In the genomic region with DNA sequence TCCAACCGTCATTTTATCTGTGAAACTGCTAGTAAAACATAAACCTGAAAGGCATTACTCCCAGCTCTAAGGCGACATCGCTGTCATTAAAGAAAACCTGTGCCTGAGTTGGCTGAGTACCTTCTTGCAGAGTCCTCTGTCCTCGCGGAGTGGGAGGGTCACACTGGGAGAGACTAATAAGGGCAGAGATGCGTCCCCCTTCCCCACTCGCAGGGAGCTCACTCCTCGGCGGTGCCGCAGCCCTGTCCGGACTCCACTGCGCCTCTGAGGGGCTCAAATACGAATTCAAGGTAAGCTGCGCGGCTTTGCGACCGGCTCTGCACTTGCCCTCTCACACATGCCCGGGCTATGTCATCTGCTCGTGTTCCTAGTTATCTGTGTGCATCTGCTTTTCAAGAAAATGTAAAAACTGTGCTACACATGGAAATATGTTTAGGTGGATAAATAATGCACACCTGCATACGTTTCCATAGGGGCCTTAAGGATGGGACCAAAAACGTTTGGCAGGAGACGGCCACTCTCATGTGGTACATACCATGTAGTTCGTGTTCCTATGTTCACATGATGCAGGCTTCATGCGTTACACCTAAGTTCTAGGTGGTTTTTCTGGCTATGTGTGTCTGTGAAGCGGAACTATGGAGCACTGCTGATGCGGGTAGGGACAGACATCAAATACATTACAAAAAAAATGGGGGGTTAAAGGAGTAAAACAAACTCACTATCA, we compare ENCODE assay signal across 8 cellular contexts. TPM values are rescaled to one million over a fixed set of nuclear protein-coding genes. Genes with fewer than 3 reads are reported as not detected.
A peak's percentile ranks its signal among the peaks of the same experiment; 100 is the strongest.
DNase-seq lines count a peak whose midpoint lies in the region; ATAC-seq, FAIRE-seq and TF ChIP-seq lines count a peak whose summit lies in the region.

A gene (plus strand): TSS at position 206 of the 724 bp plus-strand sequence. CDS start 13,012 bp downstream, outside the sequence.

- POLR2A ChIA-PET in K562 (lab: Yijun Ruan, JAX), result no interaction called here

- H3K4me2 ChIP-seq in K562 (ENCODE audit: insufficient read depth, low read length), result peak within 1 kb of the TSS; percentile 22

- no peak for TF ChIP-seq CTCF in AG10803 (conservative IDR thresholded peaks at IDR 0.05; ENCODE audit: low read length)
- no peak for TF ChIP-seq CTCF in K562 (IDR thresholded peaks at IDR 0.05 in 2 of 3, conservative IDR thresholded peaks at IDR 0.05 in 1 of 3; ENCODE audit: insufficient read depth in 2 of 3, low read depth in 1 of 3, low read length in 3 of 3)
- TF ChIP-seq CTCF in kidney (IDR thresholded peaks at IDR 0.05; ENCODE audit: borderline replicate concordance, extremely low read depth, insufficient read depth), result no peak

- H3K9me1 ChIP-seq in K562 (ENCODE audit: control insufficient read depth, insufficient read depth, low read length), result no peaks in the 10 kb centered on the region

- H3K9me3 ChIP-seq in SJCRH30 (replicated peaks) (no peaks in the 10 kb centered on the region), K562 (replicated peaks; ENCODE audit: control insufficient read depth, insufficient read depth, low read depth, low read length) (no peaks in the 10 kb centered on the region), kidney (ENCODE audit: control insufficient read depth in 1 of 2, low read length in 2 of 2) (no peaks in the 10 kb centered on the region)

- H3K36me3 ChIP-seq in SJCRH30, result no peaks in the 10 kb centered on the region; the same call in none of the 2 replicates
- no peaks in the 10 kb centered on the region for H3K36me3 ChIP-seq in K562 (ENCODE audit: control insufficient read depth, insufficient read depth, low read length)
- H3K36me3 ChIP-seq in kidney (ENCODE audit: control insufficient read depth in 1 of 2, insufficient read depth in 2 of 2, low read length in 2 of 2), result no peaks in the 10 kb centered on the region

- ATAC-seq in HG03095 (IDR thresholded peaks at IDR 0.05; ENCODE audit: unreplicated experiment), result peak; percentile 50
- ATAC-seq in K562, result peak; percentile 36

- no peaks in the 10 kb centered on the region for H3K79me2 ChIP-seq in K562 (ENCODE audit: control insufficient read depth, insufficient read depth, low read length)

- H3K4me3 ChIP-seq in AG10803 (ENCODE audit: low read length) (peak within 1 kb of the TSS; percentile 54), SJCRH30 (peak within 1 kb of the TSS; percentile 69), K562 (peak within 1 kb of the TSS; percentile 32), kidney (ENCODE audit: low read length in 2 of 2) (peak within 1 kb of the TSS; percentile 70 to 93)

- H2AFZ ChIP-seq in K562 (ENCODE audit: low read depth, low read length), result peak within 1 kb of the TSS; percentile 62

- no TSS peak for BruUV-seq in K562 (replicated peaks; lab: Mats Ljungman, UMichigan)

- in situ Hi-C loops in GM18951 (cut with MboI; ENCODE audit: low sequenced_read_pairs, unreplicated experiment), result no loop called here
- in situ Hi-C loops in K562 (cut with MboI), result no loop called here

- DNase-seq in AG10803 (ENCODE audit: low read depth), result no peak
- peak; percentile 72 to 78 for DNase-seq in SJCRH30
- peak in 1 of 4 experiments; percentile 4 for DNase-seq in K562 (ENCODE audit: extremely low read depth in 1 of 4, low spot score in 3 of 4)
- peak; percentile 74 for DNase-seq in kidney
- DNase-seq in stimulated activated CD4-positive, alpha-beta T cell treated with anti-CD3 and anti-CD28 coated beads, Interleukin-4, amount 100 ng/mL, for 1 hour, result peak; percentile 25
- no peak for DNase-seq in OCI-M2 (lab: John Stamatoyannopoulos, UW; ENCODE audit: unreplicated experiment)

- H3K4me1 ChIP-seq in SJCRH30 (peaks cover 68% of the 10 kb centered on the region), K562 (replicated peaks in 1 of 2; ENCODE audit: control insufficient read depth in 2 of 2, insufficient read depth in 2 of 2, low read length in 2 of 2) (peaks cover 4 to 13% of the 10 kb centered on the region in 2 experiments; a peak in 2 of 5 replicates), kidney (ENCODE audit: control insufficient read depth in 1 of 2, insufficient read depth in 1 of 2, low read depth in 1 of 2, low read length in 2 of 2) (peaks cover 0 to 5% of the 10 kb centered on the region in 2 donors)

- CTCF ChIA-PET in K562 (lab: Yijun Ruan, JAX; ENCODE audit: low intra/inter-chr PET ratio), result no interaction called here

- H3K27me3 ChIP-seq in SJCRH30 (no peaks in the 10 kb centered on the region), K562 (ENCODE audit: control insufficient read depth in 2 of 2, insufficient read depth in 2 of 2, low read length in 2 of 2) (peaks cover 18 to 24% of the 10 kb centered on the region in 2 experiments)

- TF ChIP-seq EP300 in K562 (IDR thresholded peaks at IDR 0.05; ENCODE audit: low read length), result no peak

- TF ChIP-seq RAD21 in K562 (CRISPR knock-in tag; conservative IDR thresholded peaks at IDR 0.05 in 1 of 2, IDR thresholded peaks at IDR 0.05 in 1 of 2), result no peak

- 21% methylated on average over 26 of the region's 26 CpGs for WGBS in K562 (ENCODE audit: insufficient coverage, low coverage, missing lambda C conversion rate)

- no peaks in the 10 kb centered on the region for H4K20me1 ChIP-seq in K562 (replicated peaks; ENCODE audit: control insufficient read depth, insufficient read depth, low read length)

- H3K27ac ChIP-seq in SJCRH30 (peak within 1 kb of the TSS; percentile 82), K562 (ENCODE audit: extremely low read depth, low read depth, low read length) (no peak within 1 kb of the TSS), kidney (ENCODE audit: low read depth in 2 of 2, low read length in 2 of 2) (no peak within 1 kb of the TSS)

- H3K9ac ChIP-seq in K562 (ENCODE audit: insufficient read depth in 1 of 2, low read depth in 2 of 2, low read length in 2 of 2) (peak within 1 kb of the TSS in 1 of 2 experiments; percentile 55; a peak in 2 of 4 replicates), kidney (ENCODE audit: low read length in 2 of 2) (peak within 1 kb of the TSS; percentile 45 to 57)

- TF ChIP-seq POLR2A in GM18951 (IDR thresholded peaks at IDR 0.05; ENCODE audit: extremely low read depth, insufficient read depth, insufficient read length), result peak; percentile 91
- TF ChIP-seq POLR2A in K562 (conservative IDR thresholded peaks at IDR 0.05), result no peak

- peak; percentile 11 for FAIRE-seq in K562 (lab: Jason Lieb, UNC)
- no peak for FAIRE-seq in kidney (lab: Jason Lieb, UNC)

- intact Hi-C loops in K562 (cut with micrococcal nuclease) (loop anchor here (5.0 kb wide), 1 partner anchor 134 kb away; no protein-coding TSS in a partner anchor), kidney (cut with DNase I) (no loop called here)

TF ChIP-seq in K562, 482 proteins besides CTCF, POLR2A, EP300 and RAD21:
- TF ChIP-seq POLR2AphosphoS2 (IDR thresholded peaks at IDR 0.05; ENCODE audit: low read length) (no peak), SIN3A (IDR thresholded peaks at IDR 0.05; ENCODE audit: borderline replicate concordance in 2 of 2, control insufficient read depth in 1 of 2, low read depth in 2 of 2, low read length in 2 of 2) (no peak), XRCC4 (IDR thresholded peaks at IDR 0.05; ENCODE audit: extremely low read depth, insufficient read depth, insufficient read length) (no peak), CBX8 (IDR thresholded peaks at IDR 0.05; ENCODE audit: borderline replicate concordance, extremely low read depth, low read depth, low read length, poor library complexity, severe bottlenecking) (peak; percentile 69), CBX2 (IDR thresholded peaks at IDR 0.05; ENCODE audit: insufficient read depth, low read length, poor library complexity, severe bottlenecking) (peak; percentile 92)
- TF ChIP-seq, protein P1, sequence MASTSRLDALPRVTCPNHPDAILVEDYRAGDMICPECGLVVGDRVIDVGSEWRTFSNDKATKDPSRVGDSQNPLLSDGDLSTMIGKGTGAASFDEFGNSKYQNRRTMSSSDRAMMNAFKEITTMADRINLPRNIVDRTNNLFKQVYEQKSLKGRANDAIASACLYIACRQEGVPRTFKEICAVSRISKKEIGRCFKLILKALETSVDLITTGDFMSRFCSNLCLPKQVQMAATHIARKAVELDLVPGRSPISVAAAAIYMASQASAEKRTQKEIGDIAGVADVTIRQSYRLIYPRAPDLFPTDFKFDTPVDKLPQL (IDR thresholded peaks at IDR 0.05; ENCODE audit: extremely low read depth, insufficient read length), result no peak

RNA-seq across cellular contexts. Expression of the gene that starts here (rescaled TPM):
- total RNA-seq in SJCRH30 (2014; rRNA removed; shearing (Covaris generic)), result 6.1 and 7.3 TPM in 2 replicates
- not detected in 2 replicates for total RNA-seq in K562 (2011; cell fraction: chromatin; rRNA removed; ENCODE audit: low replicate concordance)
- total RNA-seq in K562 (2011; cell fraction: nucleolus; rRNA removed), result not detected in 2 replicates
- total RNA-seq in K562 (2011; cell fraction: nucleoplasm; rRNA removed), result not detected in 2 replicates
- not detected in 2 replicates for total RNA-seq in K562 (2014; rRNA removed)
- total RNA-seq in K562 (2014; rRNA removed; fragmentation: Illumina TruSeq; extraction: Trizol), result not detected in 2 replicates
- not detected in 2 replicates for total RNA-seq in K562 (2015; rRNA removed; fragmentation: Illumina TruSeq; extraction: Trizol)
- total RNA-seq in K562 (2021), result not detected in 2 replicates
- not detected in 2 replicates for polyA plus RNA-seq in K562 (2011; rRNA removed)
- polyA plus RNA-seq in K562 (2011; cell fraction: cytosol; rRNA removed), result not detected in 2 replicates
- not detected in 2 replicates for polyA plus RNA-seq in K562 (2011; cell fraction: nucleus; rRNA removed)
- 0.10 TPM in 1 of 2 replicates, not detected in the other for polyA plus RNA-seq in K562 (2012)
- polyA plus RNA-seq in K562 (2014; fragmentation: Illumina TruSeq; extraction: Trizol), result not detected in 2 replicates
- not detected for polyA plus RNA-seq in K562 (2014; fragmentation: Nextera tagmentation; extraction: Ambion mirVana)
- polyA plus RNA-seq in K562 (2014; rRNA removed), result not detected in 2 replicates
- not detected in 2 replicates for polyA minus RNA-seq in K562 (2011; rRNA and poly(A)+ RNA removed)
- not detected in 2 replicates for polyA minus RNA-seq in K562 (2011; cell fraction: cytosol; rRNA and poly(A)+ RNA removed)
- not detected in 2 replicates for polyA minus RNA-seq in K562 (2011; cell fraction: nucleus; rRNA and poly(A)+ RNA removed)
- 1.1 TPM for total RNA-seq in kidney
- 0.60 TPM for polyA plus RNA-seq in kidney (ENCODE audit: insufficient read depth, low read depth, low replicate concordance)

Comparison
In these comparisons a context has a peak if more than half of its experiments do, and no peak if none do; other contexts are left out.
1. Peak in ATAC-seq, H3K4me3 ChIP-seq and H3K4me2 ChIP-seq in K562; RNA of the gene not detected or under 1 TPM.
2. DNase-seq: peak in SJCRH30 (2 of 2), kidney (single experiment) and stimulated activated CD4-positive, alpha-beta T cell treated with anti-CD3 and anti-CD28 coated beads, Interleukin-4, amount 100 ng/mL, for 1 hour (single experiment); none in AG10803 (single experiment) and OCI-M2 (single experiment).
3. Peak in every context shown above with its lines, with median percentiles within 50 percentile points of each other: H3K4me3 ChIP-seq.